ENCODE assay signal across 8 cellular contexts in genomic region chr10:73873163-73873842, GRCh38. TPM values are rescaled to one million over a fixed set of nuclear protein-coding genes. Genes with fewer than 3 reads are reported as not detected.
A peak's percentile ranks its signal among the peaks of the same experiment; 100 is the strongest.
DNase-seq lines count a peak whose midpoint lies in the region; ATAC-seq and TF ChIP-seq lines count a peak whose summit lies in the region.

No MANE protein-coding gene starts in this region.

- H3K27ac ChIP-seq in CD4-positive, alpha-beta T cell (ENCODE audit: low read depth, low read length), result no peak overlapping the region
- H3K27ac ChIP-seq in neuronal stem cell (replicated peaks; ENCODE audit: low read length), result no peak overlapping the region

- H4K91ac ChIP-seq in neuronal stem cell (ENCODE audit: low read depth, low read length, poor library complexity), result no peak overlapping the region

- intact Hi-C loops in CD4-positive, alpha-beta T cell (cut with DNase I, micrococcal nuclease), result loop anchor here (5.0 to 10.0 kb wide), 3 partner anchors 279 to 1361 kb away; partner anchors contain the start of genes KAT6B (in 2 of the 2), ADK (in 1 of the 2), AP3M1 (in 1 of the 2) and COMTD1 (in 1 of the 2)

- no peak for TF ChIP-seq CTCF in CD4-positive, alpha-beta T cell (IDR thresholded peaks at IDR 0.05)

- H3K36me3 ChIP-seq in NT2/D1 (ENCODE audit: insufficient read depth, insufficient read length, low read length), result peaks cover 46% of the 10 kb centered on the region
- H3K36me3 ChIP-seq in endocrine pancreas (ENCODE audit: control insufficient read depth, insufficient read depth, low read length), result no peaks in the 10 kb centered on the region
- peaks cover 16 to 38% of the 10 kb centered on the region in 2 donors for H3K36me3 ChIP-seq in neuronal stem cell (replicated peaks in 1 of 2; ENCODE audit: control insufficient read depth in 2 of 2, insufficient read depth in 2 of 2, low read length in 2 of 2)

- POLR2A ChIA-PET in CD4-positive, alpha-beta T cell (lab: Charles Lee), result interaction anchor here (0.9 to 2.8 kb wide), 9 partner anchors 9 to 277 kb away, joined by 3 to 51 read pairs (median 7); partner anchors contain the start of genes ADK and AP3M1

- peak overlapping the region; percentile 94 for H3K27ac Mint-ChIP-seq in CD4-positive, alpha-beta T cell

- H3K27me3 Mint-ChIP-seq in CD4-positive, alpha-beta T cell, result no peaks in the 10 kb centered on the region

- peak overlapping the region; percentile 67 for H3K14ac ChIP-seq in neuronal stem cell (ENCODE audit: low read length)

- no peak overlapping the region for H2BK5ac ChIP-seq in neuronal stem cell (ENCODE audit: low read length)

- H3K4me3 ChIP-seq in NT2/D1 (ENCODE audit: insufficient read length, low read depth) (peak overlapping the region; percentile 16), endocrine pancreas (ENCODE audit: control insufficient read depth, insufficient read depth, low read length) (no peak overlapping the region), neuronal stem cell (ENCODE audit: low read length in 2 of 2) (peak overlapping the region; percentile 74 to 79)

- WGBS in neuronal stem cell (ENCODE audit: extremely low coverage in 2 of 2, insufficient read length in 2 of 2, insufficient replicate concordance in 1 of 2), 2 donors, result no CpG with 5 or more reads among the region's 32 CpGs

- H2BK12ac ChIP-seq in neuronal stem cell (ENCODE audit: low read length), result peak overlapping the region; percentile 46

- no peaks in the 10 kb centered on the region for H3K9me3 ChIP-seq in CD4-positive, alpha-beta T cell (ENCODE audit: control insufficient read depth, low read length)
- H3K9me3 ChIP-seq in NT2/D1 (ENCODE audit: insufficient read depth, low read length) (no peaks in the 10 kb centered on the region), endocrine pancreas (ENCODE audit: control insufficient read depth, low read length) (no peaks in the 10 kb centered on the region), neuronal stem cell (replicated peaks in 1 of 2; ENCODE audit: control insufficient read depth in 2 of 2, insufficient read depth in 1 of 2, low read depth in 1 of 2, low read length in 2 of 2) (no peaks in the 10 kb centered on the region)

- ATAC-seq in CD4-positive, alpha-beta T cell (ENCODE audit: poor library complexity), result no peak
- no peak for ATAC-seq in GM19351 (IDR thresholded peaks at IDR 0.05; ENCODE audit: unreplicated experiment)

- H3K27me3 ChIP-seq in CD4-positive, alpha-beta T cell (ENCODE audit: control insufficient read depth, insufficient read depth, low read length), result no peaks in the 10 kb centered on the region
- H3K27me3 ChIP-seq in NT2/D1 (ENCODE audit: insufficient read depth, insufficient read length) (no peaks in the 10 kb centered on the region), endocrine pancreas (ENCODE audit: control insufficient read depth, insufficient read depth, low read length) (no peaks in the 10 kb centered on the region), neuronal stem cell (ENCODE audit: control insufficient read depth in 3 of 3, insufficient read depth in 3 of 3, low read depth in 1 of 3, low read length in 3 of 3) (peaks cover 3 to 26% (median 6%) of the 10 kb centered on the region in 3 experiments)

- peak overlapping the region; percentile 64 for H3K4me2 ChIP-seq in neuronal stem cell (ENCODE audit: insufficient read depth, low read length, poor library complexity, severe bottlenecking)

- H3K4ac ChIP-seq in neuronal stem cell (ENCODE audit: low read length), result no peak overlapping the region

- H3K4me1 ChIP-seq in NT2/D1 (ENCODE audit: insufficient read depth, insufficient read length), result peaks cover 14% of the 10 kb centered on the region
- no peaks in the 10 kb centered on the region for H3K4me1 ChIP-seq in endocrine pancreas (ENCODE audit: control insufficient read depth, insufficient read depth, low read length)
- H3K4me1 ChIP-seq in neuronal stem cell (ENCODE audit: control insufficient read depth in 2 of 2, insufficient read depth in 1 of 2, low read depth in 1 of 2, low read length in 2 of 2), result peaks cover 0 to 6% of the 10 kb centered on the region in 2 donors

- CTCF ChIA-PET in CD4-positive, alpha-beta T cell (lab: Charles Lee), result no interaction called here

- peak overlapping the region; percentile 95 for H3K23ac ChIP-seq in neuronal stem cell (ENCODE audit: low read depth, low read length, poor library complexity)

- no peak overlapping the region for H2BK15ac ChIP-seq in neuronal stem cell (ENCODE audit: low read length)

- DNase-seq in CD4-positive, alpha-beta T cell, result no peak
- DNase-seq in NT2/D1 (ENCODE audit: low read depth, low spot score) (no peak), neuronal stem cell (ENCODE audit: low spot score) (no peak), GM03348 (ENCODE audit: low spot score) (no peak), CD1c-positive myeloid dendritic cell (ENCODE audit: extremely low spot score) (no peak)
- DNase-seq in stimulated activated CD4-positive, alpha-beta T cell treated with anti-CD3 and anti-CD28 coated beads, Interleukin-1b, Interleukin-23, amount 100 ng/mL, for 48 hours, result no peak

- H3K4me1 Mint-ChIP-seq in CD4-positive, alpha-beta T cell (ENCODE audit: low read depth), result peaks cover 61% of the 10 kb centered on the region

- H3K9ac ChIP-seq in NT2/D1 (ENCODE audit: insufficient read length, low read depth) (peak overlapping the region; percentile 56), endocrine pancreas (ENCODE audit: control insufficient read depth, insufficient read depth, low read length) (peak overlapping the region; percentile 44), neuronal stem cell (ENCODE audit: low read depth, low read length, poor library complexity) (no peak overlapping the region)

- no peak overlapping the region for H4K8ac ChIP-seq in neuronal stem cell (ENCODE audit: low read depth, low read length)

- no peak overlapping the region for H2AFZ ChIP-seq in neuronal stem cell (ENCODE audit: low read length)

- H2AK5ac ChIP-seq in neuronal stem cell (ENCODE audit: low read depth, low read length), result peak overlapping the region; percentile 93

- no peak overlapping the region for H2BK120ac ChIP-seq in neuronal stem cell (ENCODE audit: low read depth, low read length)

- peaks cover 16% of the 10 kb centered on the region for H3K79me1 ChIP-seq in neuronal stem cell (ENCODE audit: low read depth, low read length)

- no peaks in the 10 kb centered on the region for H3K9me3 Mint-ChIP-seq in CD4-positive, alpha-beta T cell

- H3K4me3 Mint-ChIP-seq in CD4-positive, alpha-beta T cell, result peak overlapping the region; percentile 91

- H3K18ac ChIP-seq in neuronal stem cell (ENCODE audit: low read length), result peak overlapping the region; percentile 36

- H3K36me3 Mint-ChIP-seq in CD4-positive, alpha-beta T cell (ENCODE audit: low read depth), result peaks cover 54% of the 10 kb centered on the region

RNA-seq across cellular contexts. Expression of gene CAMK2G, which starts 1.1 kb away (rescaled TPM):
- 10 to 100 TPM; 34.4 to 38.4 TPM for total RNA-seq in CD4-positive, alpha-beta T cell
- polyA plus RNA-seq in neuronal stem cell (2013, experiment 1 of 2), result 30.5 TPM
- polyA plus RNA-seq in neuronal stem cell (2013, experiment 2 of 2), result 31.7 TPM

RNA-seq across cellular contexts. Expression of gene PLAU, which starts 37.6 kb away (rescaled TPM):
- total RNA-seq in CD4-positive, alpha-beta T cell, result not detected
- polyA plus RNA-seq in neuronal stem cell (2013, experiment 1 of 2), result 8.0 TPM
- 7.7 TPM for polyA plus RNA-seq in neuronal stem cell (2013, experiment 2 of 2)
